In the genomic region with DNA sequence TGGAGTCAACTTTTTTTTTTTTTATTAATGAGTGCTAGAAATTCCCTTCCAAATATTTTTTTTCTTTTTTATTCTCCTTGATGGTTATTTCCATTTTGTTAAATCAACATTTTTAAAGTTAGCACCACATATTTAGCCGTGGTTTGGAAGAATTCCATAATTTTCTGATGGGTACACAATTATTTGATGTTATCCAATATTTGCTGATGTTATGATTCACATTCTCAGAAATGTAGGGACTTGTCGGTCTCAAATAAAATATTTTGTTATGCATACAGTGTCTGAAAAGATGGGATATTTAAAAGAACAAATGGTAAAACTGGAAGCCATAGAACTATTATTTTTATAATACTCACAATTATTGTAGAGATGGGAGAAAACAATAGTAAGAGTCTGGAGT, we compare ENCODE assay signal across 26 cellular contexts.
A peak's percentile ranks its signal among the peaks of the same experiment; 100 is the strongest.
DNase-seq lines count a peak whose midpoint lies in the region; ATAC-seq, FAIRE-seq and TF ChIP-seq lines count a peak whose summit lies in the region.
"Had no signal": no experiment of that assay in that cellular context is flagged by ENCODE, and none has a peak within 500 bp of the region (broad histone marks: within the 10 kb centered on the region; RNA-seq: fewer than 3 reads in every experiment).

No MANE protein-coding gene starts in this region.

- no peak overlapping the region for H3K27ac ChIP-seq in PC-3 (ENCODE audit: low read length)
- H3K27ac ChIP-seq in PC-9: no peak overlapping the region
- H3K27ac ChIP-seq: A549; BLaER1 treated with 17β-estradiol and CSF1 and Interleukin-3, amounts not matched to agents 10 nM and 100 nM; C4-2B had no signal

- H3K4me3 ChIP-seq in PC-3 (ENCODE audit: low read length) (no peak overlapping the region), bronchial epithelial cell (ENCODE audit: low read depth, low read length) (no peak overlapping the region), PC-9 (no peak overlapping the region)
- H3K4me3 ChIP-seq: A549; BLaER1 treated with 17β-estradiol and CSF1 and Interleukin-3, amounts not matched to agents 10 nM and 100 nM; GM12878 had no signal

- peak; percentile 84 for DNase-seq in PC-3
- DNase-seq in bronchial epithelial cell (ENCODE audit: low read depth): peak; percentile 22
- DNase-seq in osteocyte (ENCODE audit: extremely low spot score, unreplicated experiment): no peak
- no peak for DNase-seq in COLO668 (lab: John Stamatoyannopoulos, UW; ENCODE audit: unreplicated experiment)
- DNase-seq in PC-9: no peak
- DNase-seq in MV-4-11 (lab: John Stamatoyannopoulos, UW): no peak
- DNase-seq: 8988T; AML-193; CD4-positive, alpha-beta T cell; CD8-positive, alpha-beta T cell; COR-L47; DMS 273 treated with DMSO at 0.1 percent for 48 hours; DMS153; DMS53; DMS79; DND-41; EL; GDM1 had no signal

- H3K4me1 ChIP-seq in PC-3 (ENCODE audit: insufficient read depth, low read length) (peaks cover 21% of the 10 kb centered on the region), PC-9 (replicated peaks; ENCODE audit: insufficient read depth) (no peaks in the 10 kb centered on the region)
- H3K4me1 ChIP-seq: A549 had no signal

- intact Hi-C loops in PC-3 (cut with micrococcal nuclease) (no loop called here), PC-9 (cut with micrococcal nuclease; ENCODE audit: unreplicated experiment) (no loop called here)

- H3K9ac ChIP-seq in PC-3 (ENCODE audit: low read length): no peak overlapping the region
- H3K9ac ChIP-seq: BLaER1 treated with 17β-estradiol and CSF1 and Interleukin-3, amounts not matched to agents 10 nM and 100 nM had no signal

- TF ChIP-seq CTCF in PC-3 (conservative IDR thresholded peaks at IDR 0.05; ENCODE audit: low read depth, low read length) (no peak), bronchial epithelial cell (IDR thresholded peaks at IDR 0.05; ENCODE audit: insufficient read depth, low read length, severe bottlenecking) (no peak), osteocyte (IDR thresholded peaks at IDR 0.05) (no peak), PC-9 (conservative IDR thresholded peaks at IDR 0.05) (no peak)

- H2AFZ ChIP-seq in PC-3 (ENCODE audit: low read length): no peak overlapping the region
- no peak overlapping the region for H2AFZ ChIP-seq in PC-9

- no peak overlapping the region for H3K4me3 Mint-ChIP-seq in osteocyte (ENCODE audit: unreplicated experiment)
- H3K4me3 Mint-ChIP-seq: B cell; CD4-positive, alpha-beta T cell; CD8-positive, alpha-beta T cell had no signal

- no peaks in the 10 kb centered on the region for H3K27me3 ChIP-seq in PC-3 (ENCODE audit: low read length)
- no peaks in the 10 kb centered on the region for H3K27me3 ChIP-seq in bronchial epithelial cell (ENCODE audit: control insufficient read depth, insufficient read depth, low read length)
- H3K27me3 ChIP-seq in PC-9 (ENCODE audit: insufficient read depth, low read depth): no peaks in the 10 kb centered on the region
- H3K27me3 ChIP-seq: BLaER1 treated with 17β-estradiol and CSF1 and Interleukin-3, amounts not matched to agents 10 nM and 100 nM had no signal

- POLR2A ChIA-PET in PC-3 (lab: Charles Lee; ENCODE audit: unreplicated experiment): interaction anchor here (0.6 kb wide), 1 partner anchor 14 kb away, joined by 6 read pairs; no protein-coding TSS in a partner anchor
- POLR2A ChIA-PET in PC-9 (lab: Charles Lee; ENCODE audit: unreplicated experiment): no interaction called here

- BruUV-seq in PC-3 (replicated peaks; lab: Mats Ljungman, UMichigan): no TSS peak
- no TSS peak for BruUV-seq in PC-9 (replicated peaks; lab: Mats Ljungman, UMichigan)

- no peaks in the 10 kb centered on the region for H3K9me3 ChIP-seq in PC-3 (ENCODE audit: low read length)
- no peaks in the 10 kb centered on the region; the same call in 1 of the 2 replicates for H3K9me3 ChIP-seq in PC-9 (ENCODE audit: insufficient read depth, low read depth)
- H3K9me3 ChIP-seq: A549; BLaER1 treated with 17β-estradiol and CSF1 and Interleukin-3, amounts not matched to agents 10 nM and 100 nM had no signal

- H3K36me3 ChIP-seq in PC-3 (ENCODE audit: low read depth, low read length) (no peaks in the 10 kb centered on the region), bronchial epithelial cell (ENCODE audit: control insufficient read depth, insufficient read depth, low read length) (no peaks in the 10 kb centered on the region), PC-9 (ENCODE audit: low read depth) (no peaks in the 10 kb centered on the region)
- H3K36me3 ChIP-seq: BLaER1 treated with 17β-estradiol and CSF1 and Interleukin-3, amounts not matched to agents 10 nM and 100 nM had no signal

- H3K4me1 Mint-ChIP-seq in osteocyte (ENCODE audit: unreplicated experiment): peaks cover 19% of the 10 kb centered on the region
- H3K4me1 Mint-ChIP-seq: B cell had no signal

- H3K27me3 Mint-ChIP-seq in osteocyte (ENCODE audit: unreplicated experiment): no peaks in the 10 kb centered on the region
- H3K27me3 Mint-ChIP-seq: B cell; CD4-positive, alpha-beta T cell had no signal

- H4K20me1 ChIP-seq in PC-3 (ENCODE audit: low read length) (no peaks in the 10 kb centered on the region), PC-9 (ENCODE audit: insufficient read depth) (no peaks in the 10 kb centered on the region)
- H4K20me1 ChIP-seq: BLaER1 treated with 17β-estradiol and CSF1 and Interleukin-3, amounts not matched to agents 10 nM and 100 nM had no signal

- no peaks in the 10 kb centered on the region for H3K9me3 Mint-ChIP-seq in osteocyte (ENCODE audit: unreplicated experiment)

- CTCF ChIA-PET in PC-3 (lab: Charles Lee) (no interaction called here), PC-9 (lab: Charles Lee) (no interaction called here)

- peak overlapping the region; percentile 3 for H3K27ac Mint-ChIP-seq in osteocyte (ENCODE audit: unreplicated experiment)
- H3K27ac Mint-ChIP-seq: B cell; CD4-positive, alpha-beta T cell; CD8-positive, alpha-beta T cell had no signal

- H3F3A ChIP-seq in PC-3 (ENCODE audit: low read length, unreplicated experiment) (peaks cover 11% of the 10 kb centered on the region), PC-9 (ENCODE audit: insufficient read depth, low read depth) (no peaks in the 10 kb centered on the region)

- H3K36me3 Mint-ChIP-seq in osteocyte (ENCODE audit: unreplicated experiment): no peaks in the 10 kb centered on the region
- H3K36me3 Mint-ChIP-seq: CD8-positive, alpha-beta T cell had no signal

- peak; percentile 78 for ATAC-seq in PC-3
- ATAC-seq: A549; CD8-positive, alpha-beta T cell; GM12878 had no signal

- H3K9me2 ChIP-seq in PC-3 (replicated peaks; ENCODE audit: low read length) (no peaks in the 10 kb centered on the region), PC-9 (ENCODE audit: insufficient read depth) (no peaks in the 10 kb centered on the region)

- 0 out of 2 replicates have a peak overlapping the region, but pooled peaks have one; percentile 5 for H3K4me2 ChIP-seq in PC-3 (ENCODE audit: low read length)
- no peak overlapping the region for H3K4me2 ChIP-seq in PC-9
- H3K4me2 ChIP-seq: A549; BLaER1 treated with 17β-estradiol and CSF1 and Interleukin-3, amounts not matched to agents 10 nM and 100 nM had no signal

- FAIRE-seq in A204.1 (lab: Jason Lieb, UNC) (peak; percentile 23), bronchial epithelial cell (lab: Jason Lieb, UNC) (no peak)
- FAIRE-seq: A549, GM12878, GM12892, GM18507 had no signal

- H3K79me2 ChIP-seq in PC-3 (ENCODE audit: low read length): no peaks in the 10 kb centered on the region
- no peaks in the 10 kb centered on the region for H3K79me2 ChIP-seq in PC-9 (ENCODE audit: low read depth)

Comparison
In these comparisons a context has a peak if more than half of its experiments do, and no peak if none do; other contexts are left out.
1. DNase-seq: peak in PC-3 (single experiment) and bronchial epithelial cell (single experiment); none in osteocyte (single experiment), COLO668 (single experiment), PC-9 (0 of 2) and MV-4-11 (single experiment).